Comparison of ENCODE assay signal across 14 cellular contexts in the genomic region with DNA sequence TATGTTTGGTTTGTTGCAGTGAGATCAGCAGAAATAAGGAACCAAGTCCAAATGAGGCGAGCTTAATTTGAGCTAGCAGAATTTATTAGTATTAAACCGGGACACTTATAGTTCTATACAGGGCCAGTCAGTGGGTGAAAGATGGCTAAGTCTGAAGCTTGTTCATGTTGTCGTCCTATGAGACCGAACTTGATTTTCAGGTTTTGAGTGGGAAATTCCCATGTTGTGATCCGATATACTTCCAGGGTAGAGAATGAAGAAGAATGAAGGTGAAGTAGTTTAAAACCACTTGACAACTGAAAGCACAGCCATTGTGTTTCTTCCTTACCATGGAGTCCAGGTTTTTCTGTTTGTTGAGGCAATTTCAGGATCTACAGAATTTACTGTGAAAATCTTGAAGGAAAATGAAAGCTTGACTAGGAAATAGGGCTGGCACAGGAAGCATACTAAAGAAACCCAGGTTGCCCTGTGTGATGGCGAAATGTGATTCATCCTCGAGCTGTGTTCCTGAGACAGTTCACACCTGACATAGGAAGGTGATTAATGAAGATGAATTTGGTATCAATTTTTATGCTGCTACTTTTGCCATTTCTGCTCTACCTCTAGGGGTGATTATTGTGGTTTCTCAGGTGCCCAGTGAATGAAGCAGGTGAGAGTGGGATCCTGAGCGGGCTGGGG. TPM values are rescaled to one million over a fixed set of nuclear protein-coding genes. Genes with fewer than 3 reads are reported as not detected.
DNase-seq lines count a peak whose midpoint lies in the region; ATAC-seq, FAIRE-seq and TF ChIP-seq lines count a peak whose summit lies in the region.
"Had no signal": no experiment of that assay in that cellular context is flagged by ENCODE, and none has a peak within 500 bp of the region (broad histone marks: within the 10 kb centered on the region; RNA-seq: fewer than 3 reads in every experiment).

No MANE protein-coding gene starts in this region.

- intact Hi-C loops in breast epithelium (cut with DNase I; ENCODE audit: low total_unique reads) (no loop called here), MCF 10A (cut with micrococcal nuclease) (no loop called here), A673 (cut with micrococcal nuclease; ENCODE audit: unreplicated experiment) (no loop called here)

- ATAC-seq in T-helper 17 cell, result no peak
- ATAC-seq: SK-N-SH treated with all-trans-retinoic acid at 6 μM for 48 hours had no signal

- no peak overlapping the region for H3K27ac Mint-ChIP-seq in MCF 10A (ENCODE audit: low read depth, unreplicated experiment)
- H3K27ac Mint-ChIP-seq in T-helper 17 cell, result peak overlapping the region; percentile 98

- CTCF ChIA-PET in MCF 10A (lab: Yijun Ruan, JAX), result interaction anchor here (0.6 to 4.2 kb wide), 8 partner anchors 9 to 237 kb away, joined by 3 to 18 read pairs (median 7); no protein-coding TSS in a partner anchor
- CTCF ChIA-PET in A673 (lab: Charles Lee), result no interaction called here

- no TSS peak for BruUV-seq in MCF 10A (replicated peaks; lab: Mats Ljungman, UMichigan)
- BruUV-seq in A673 (replicated peaks; lab: Mats Ljungman, UMichigan), result no TSS peak

- POLR2A ChIA-PET in MCF 10A (lab: Yijun Ruan, JAX) (interaction anchor here (0.6 kb wide), 1 partner anchor 63 kb away, joined by 3 read pairs; no protein-coding TSS in a partner anchor), A673 (lab: Charles Lee; ENCODE audit: low non-redundant PET) (no interaction called here)

- H3K36me3 Mint-ChIP-seq in MCF 10A (ENCODE audit: insufficient read depth, unreplicated experiment), result peaks cover 6% of the 10 kb centered on the region
- H3K36me3 Mint-ChIP-seq in T-helper 17 cell (ENCODE audit: low read depth), result peaks cover 4% of the 10 kb centered on the region

- no peak for TF ChIP-seq POLR2A in breast epithelium (IDR thresholded peaks at IDR 0.05)

- FAIRE-seq in urothelium cell line (lab: Jason Lieb, UNC), result no peak

- no peaks in the 10 kb centered on the region for H3K9me3 Mint-ChIP-seq in MCF 10A (ENCODE audit: unreplicated experiment)

- DNase-seq in breast epithelium (ENCODE audit: low spot score in 2 of 2) (no peak), MCF 10A (ENCODE audit: unreplicated experiment) (no peak), T-helper 17 cell (no peak), kidney tubule cell (ENCODE audit: low spot score) (peak; percentile 55), A673 (ENCODE audit: low spot score) (no peak), NCI-H1105 treated with DMSO at 0.1 percent for 48 hours (lab: John Stamatoyannopoulos, UW) (no peak), urothelium cell line (ENCODE audit: low spot score) (no peak)
- DNase-seq: AML-193, aorta, dermis blood vessel endothelial cell, NCI-H2227 treated with DMSO at 0.1 percent for 48 hours had no signal

- no peak overlapping the region for H3K4me3 Mint-ChIP-seq in MCF 10A (ENCODE audit: unreplicated experiment)
- peak overlapping the region; percentile 90 for H3K4me3 Mint-ChIP-seq in T-helper 17 cell

- H3K27me3 ChIP-seq in breast epithelium (no peaks in the 10 kb centered on the region), thymus (ENCODE audit: control insufficient read depth, insufficient read depth) (no peaks in the 10 kb centered on the region), A673 (replicated peaks; ENCODE audit: insufficient read depth, low read depth, low read length, poor library complexity) (peaks cover 9% of the 10 kb centered on the region)

- no peaks in the 10 kb centered on the region for H3K27me3 Mint-ChIP-seq in MCF 10A (ENCODE audit: insufficient read depth, unreplicated experiment)
- H3K27me3 Mint-ChIP-seq in T-helper 17 cell, result no peaks in the 10 kb centered on the region

- H3K4me1 ChIP-seq in breast epithelium (no peaks in the 10 kb centered on the region), thymus (ENCODE audit: control insufficient read depth, insufficient read depth, low read length) (peaks cover 49% of the 10 kb centered on the region), A673 (ENCODE audit: insufficient read depth, low read length, poor library complexity, severe bottlenecking) (no peaks in the 10 kb centered on the region)

- no peak overlapping the region for H3K4me3 ChIP-seq in breast epithelium
- no peak overlapping the region for H3K4me3 ChIP-seq in thymus (ENCODE audit: low read length)
- H3K4me3 ChIP-seq in A673 (ENCODE audit: low read depth, low read length, poor library complexity, severe bottlenecking), result no peak overlapping the region

- H3K36me3 ChIP-seq in breast epithelium, result no peaks in the 10 kb centered on the region
- H3K36me3 ChIP-seq in thymus (ENCODE audit: control insufficient read depth, insufficient read depth), result peaks cover 3% of the 10 kb centered on the region
- no peaks in the 10 kb centered on the region for H3K36me3 ChIP-seq in A673 (ENCODE audit: insufficient read depth, low read length, poor library complexity, severe bottlenecking)

- WGBS in thymus, result 94% methylated on average over 8 of the region's 8 CpGs

- peak overlapping the region; percentile 29 to 56 for H3K27ac ChIP-seq in breast epithelium
- peak overlapping the region; percentile 36 for H3K27ac ChIP-seq in thymus (ENCODE audit: low read depth)
- no peak overlapping the region for H3K27ac ChIP-seq in A673 (ENCODE audit: low read depth, low read length, poor library complexity, severe bottlenecking)
- H3K27ac ChIP-seq: VCaP had no signal

- TF ChIP-seq CTCF in breast epithelium (IDR thresholded peaks at IDR 0.05) (no peak), MCF 10A (IDR thresholded peaks at IDR 0.05; ENCODE audit: unreplicated experiment) (no peak), A673 (conservative IDR thresholded peaks at IDR 0.05; ENCODE audit: low read depth, low read length) (no peak)

- H3K4me1 Mint-ChIP-seq in MCF 10A (ENCODE audit: insufficient read depth, unreplicated experiment) (peaks cover 18% of the 10 kb centered on the region), T-helper 17 cell (peaks cover 63% of the 10 kb centered on the region)

- H3K9me3 ChIP-seq in breast epithelium, result no peaks in the 10 kb centered on the region
- no peaks in the 10 kb centered on the region for H3K9me3 ChIP-seq in T-helper 17 cell (ENCODE audit: control insufficient read depth, low read length, poor library complexity, severe bottlenecking)
- no peaks in the 10 kb centered on the region for H3K9me3 ChIP-seq in thymus (ENCODE audit: control insufficient read depth)
- no peaks in the 10 kb centered on the region for H3K9me3 ChIP-seq in A673 (ENCODE audit: low read depth, low read length, poor library complexity, severe bottlenecking)

RNA-seq across cellular contexts. Expression of gene MGAT5, which starts 37.6 kb away (rescaled TPM):
- total RNA-seq in breast epithelium (10 to 100 TPM; 30.5 to 42.6 (median 34.4) TPM), MCF 10A (2022) (22.2 and 32.3 TPM in 2 replicates), T-helper 17 cell (100 to 1,000 TPM; 120 to 127 TPM), A673 (2021) (11.0 and 14.0 TPM in 2 replicates)
- 8.8 TPM for polyA plus RNA-seq in thymus
